In genomic region chrX:140766024-140766611, GRCh38 we compare ENCODE assay signal across 8 cellular contexts. TPM values are rescaled to one million over a fixed set of nuclear protein-coding genes. Genes with fewer than 3 reads are reported as not detected.
A peak's percentile ranks its signal among the peaks of the same experiment; 100 is the strongest.
DNase-seq lines count a peak whose midpoint lies in the region; ATAC-seq and TF ChIP-seq lines count a peak whose summit lies in the region.

No MANE protein-coding gene starts in this region.

- WGBS in aorta, 2 donors, result 2 to 6% methylated on average over 8 of the region's 8 CpGs

- CTCF ChIA-PET in A673 (lab: Charles Lee), result interaction anchor here (0.7 to 0.9 kb wide), 2 partner anchors 206 to 709 kb away, joined by 3 to 4 read pairs; no protein-coding TSS in a partner anchor
- CTCF ChIA-PET in naive thymus-derived CD4-positive, alpha-beta T cell (lab: Charles Lee), result no interaction called here

- H3K27me3 ChIP-seq in A673 (replicated peaks; ENCODE audit: insufficient read depth, low read depth, low read length, poor library complexity) (peaks cover 3% of the 10 kb centered on the region), aorta (ENCODE audit: control insufficient read depth in 1 of 2, insufficient read depth in 2 of 2, low read length in 1 of 2) (no peaks in the 10 kb centered on the region)
- H3K27me3 ChIP-seq in naive thymus-derived CD4-positive, alpha-beta T cell (ENCODE audit: control insufficient read depth in 2 of 2, insufficient read depth in 2 of 2, low read length in 2 of 2), result no peaks in the 10 kb centered on the region

- peak; percentile 91 for TF ChIP-seq CTCF in A673 (conservative IDR thresholded peaks at IDR 0.05; ENCODE audit: low read depth, low read length)

- no peaks in the 10 kb centered on the region for H3K9me3 ChIP-seq in A673 (ENCODE audit: low read depth, low read length, poor library complexity, severe bottlenecking)
- no peaks in the 10 kb centered on the region for H3K9me3 ChIP-seq in naive thymus-derived CD4-positive, alpha-beta T cell (ENCODE audit: control insufficient read depth in 2 of 3, low read length in 3 of 3)
- no peaks in the 10 kb centered on the region for H3K9me3 ChIP-seq in aorta (ENCODE audit: control insufficient read depth, low read length)

- H3K4me3 ChIP-seq in A673 (ENCODE audit: low read depth, low read length, poor library complexity, severe bottlenecking), result no peak overlapping the region
- H3K4me3 ChIP-seq in naive thymus-derived CD4-positive, alpha-beta T cell (ENCODE audit: low read length), result no peak overlapping the region
- peak overlapping the region; percentile 24 to 61 for H3K4me3 ChIP-seq in aorta (ENCODE audit: low read length in 2 of 2)

- POLR2A ChIA-PET in A673 (lab: Charles Lee; ENCODE audit: low non-redundant PET), result no interaction called here
- POLR2A ChIA-PET in naive thymus-derived CD4-positive, alpha-beta T cell (lab: Charles Lee), result no interaction called here

- no peaks in the 10 kb centered on the region for H3K9me3 Mint-ChIP-seq in naive thymus-derived CD4-positive, alpha-beta T cell

- intact Hi-C loops in A673 (cut with micrococcal nuclease; ENCODE audit: unreplicated experiment) (no loop called here), aorta (cut with DNase I) (loop anchor here (10.0 kb wide), 2 partner anchors 1329 to 1839 kb away; no protein-coding TSS in a partner anchor)
- intact Hi-C loops in naive thymus-derived CD4-positive, alpha-beta T cell (cut with micrococcal nuclease), result loop anchor here in 1 of 2 donors (5.0 kb wide), 1 partner anchor 2001 kb away; no protein-coding TSS in a partner anchor

- peak; percentile 65 for DNase-seq in A673 (ENCODE audit: low spot score)
- peak; percentile 33 for DNase-seq in GM04504 (ENCODE audit: low read depth)
- peak; percentile 71 for DNase-seq in M059J (ENCODE audit: low read depth)
- peak; percentile 36 for DNase-seq in activated CD4-positive, alpha-beta T cell treated with anti-CD3 and anti-CD28 coated beads for 48 hours
- peak; percentile 40 for DNase-seq in fibroblast of gingiva (ENCODE audit: low read depth)
- DNase-seq in naive thymus-derived CD4-positive, alpha-beta T cell, result peak in 6 of 9 donors; percentile 7 to 55 (median 39)
- DNase-seq in aorta, result peak; percentile 58 to 78
- DNase-seq in cerebellum (ENCODE audit: low spot score), result no peak

- BruUV-seq in A673 (replicated peaks; lab: Mats Ljungman, UMichigan), result no TSS peak

- peaks cover 8 to 20% (median 12%) of the 10 kb centered on the region in 5 donors for H3K27me3 Mint-ChIP-seq in naive thymus-derived CD4-positive, alpha-beta T cell

- H3K4me1 ChIP-seq in A673 (ENCODE audit: insufficient read depth, low read length, poor library complexity, severe bottlenecking) (no peaks in the 10 kb centered on the region), aorta (ENCODE audit: control insufficient read depth in 1 of 2, insufficient read depth in 2 of 2, low read length in 2 of 2) (no peaks in the 10 kb centered on the region)
- H3K4me1 ChIP-seq in naive thymus-derived CD4-positive, alpha-beta T cell (ENCODE audit: control insufficient read depth in 2 of 2, insufficient read depth in 2 of 2, low read length in 2 of 2), result no peaks in the 10 kb centered on the region

- H3K27ac ChIP-seq in A673 (ENCODE audit: low read depth, low read length, poor library complexity, severe bottlenecking) (no peak overlapping the region), aorta (ENCODE audit: low read depth in 1 of 2, low read length in 2 of 2) (no peak overlapping the region)
- no peak overlapping the region for H3K27ac ChIP-seq in naive thymus-derived CD4-positive, alpha-beta T cell (ENCODE audit: low read depth, low read length)

- no peak overlapping the region for H3K27ac Mint-ChIP-seq in naive thymus-derived CD4-positive, alpha-beta T cell

- H3K4me3 Mint-ChIP-seq in naive thymus-derived CD4-positive, alpha-beta T cell, result peak overlapping the region in 7 of 10 donors; percentile 1 to 68 (median 44)

- ATAC-seq in naive thymus-derived CD4-positive, alpha-beta T cell, result no peak
- ATAC-seq in aorta (ENCODE audit: low FRiP score), result peak; percentile 75

- no peaks in the 10 kb centered on the region for H3K36me3 Mint-ChIP-seq in naive thymus-derived CD4-positive, alpha-beta T cell

- H3K4me1 Mint-ChIP-seq in naive thymus-derived CD4-positive, alpha-beta T cell, result peaks cover 3 to 22% (median 10%) of the 10 kb centered on the region in 7 donors

- no peaks in the 10 kb centered on the region for H3K36me3 ChIP-seq in A673 (ENCODE audit: insufficient read depth, low read length, poor library complexity, severe bottlenecking)
- no peaks in the 10 kb centered on the region for H3K36me3 ChIP-seq in naive thymus-derived CD4-positive, alpha-beta T cell (ENCODE audit: control insufficient read depth in 2 of 3, insufficient read depth in 3 of 3, low read length in 3 of 3)
- no peaks in the 10 kb centered on the region for H3K36me3 ChIP-seq in aorta (ENCODE audit: control insufficient read depth in 1 of 2, insufficient read depth in 2 of 2, low read length in 1 of 2)

RNA-seq across cellular contexts. Expression of gene LINC00632, which starts 56.6 kb away (rescaled TPM):
- total RNA-seq in A673 (2021) (4.2 and 7.5 TPM in 2 replicates), aorta (1,000 to 10,000 TPM; 1,175 to 1,949 TPM), cerebellum (237 TPM)
- 20.7 and 22.6 TPM in 2 replicates for total RNA-seq in M059J (2014; rRNA removed; shearing (Covaris generic))
- 1 to 10 TPM in 4 of 5 experiments, under 1 TPM in 1; 0.34 to 9.9 (median 2.1) TPM for total RNA-seq in naive thymus-derived CD4-positive, alpha-beta T cell
- under 1 TPM in 1 of 2 donors, not detected in 1; 0.28 TPM for polyA plus RNA-seq in naive thymus-derived CD4-positive, alpha-beta T cell
- 10 to 100 TPM; 12.9 to 18.8 TPM for polyA plus RNA-seq in aorta

Comparison
In these comparisons a context has a peak if more than half of its experiments do, and no peak if none do; other contexts are left out.
1. H3K4me3 ChIP-seq: peak in aorta (2 of 2); none in A673 (single experiment) and naive thymus-derived CD4-positive, alpha-beta T cell (single experiment).
2. RNA of gene LINC00632, which starts 56.6 kb away (total RNA-seq): 1,175 to 1,949 TPM in aorta and 237 TPM in cerebellum (single experiment); 20.7 to 22.6 TPM in M059J, 4.2 to 7.5 TPM in A673 and 0.34 to 9.9 TPM in naive thymus-derived CD4-positive, alpha-beta T cell; every median in the first group is over 10 times any median in the second.